Comparison of ENCODE assay signal across 28 cellular contexts in the genomic region with DNA sequence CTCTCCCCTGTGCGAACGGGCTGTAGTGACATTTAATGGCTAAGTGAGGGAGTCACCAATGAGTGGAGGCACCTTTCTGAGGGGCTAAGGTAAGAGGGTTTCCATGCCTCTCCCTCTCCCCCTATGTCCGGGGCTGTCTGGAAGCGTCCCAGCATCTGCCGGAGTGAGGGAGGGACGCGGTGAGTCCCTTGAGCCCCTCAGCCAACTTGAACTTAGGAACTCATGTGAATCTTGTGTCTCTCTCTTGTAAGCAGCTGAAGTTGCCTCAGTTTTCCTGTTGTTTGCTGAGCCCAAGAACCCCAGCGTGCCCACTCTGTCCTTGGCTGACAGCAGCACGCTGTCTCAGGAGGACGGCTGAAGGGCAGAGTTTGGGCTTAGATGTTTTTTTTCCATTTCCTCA.
"Had no signal": no experiment of that assay in that cellular context is flagged by ENCODE, and none has a peak within 500 bp of the region (broad histone marks: within the 10 kb centered on the region; RNA-seq: fewer than 3 reads in every experiment).

No MANE protein-coding gene starts in this region.

- H3K4me3 Mint-ChIP-seq: activated CD4-positive, alpha-beta T cell treated with anti-CD3 and anti-CD28 coated beads for 36 hours; activated CD8-positive, alpha-beta memory T cell treated with anti-CD3 and anti-CD28 coated beads, Interleukin-2, amount 10 ng/mL, durations not matched to agents 7 days and 5 days; activated CD8-positive, alpha-beta T cell treated with anti-CD3 and anti-CD28 coated beads, Interleukin-2, amount 10 ng/mL, durations not matched to agents 7 days and 5 days; activated naive CD4-positive, alpha-beta T cell treated with anti-CD3 and anti-CD28 coated beads, Interleukin-2, amount 50 U/mL, for 24 hours; activated naive CD8-positive, alpha-beta T cell treated with anti-CD3 and anti-CD28 coated beads, Interleukin-2, amount 50 U/mL, for 24 hours; mesothelial cell of epicardium; stimulated activated memory B cell treated with anti-CD40 and anti-IgM and Interleukin-4, amounts not matched to agents 10 μg/mL and 1 μg/mL and 100 μg/mL, for 72 hours; stimulated activated naive CD8-positive, alpha-beta T cell treated with anti-CD3 and anti-CD28 coated beads, Interleukin-15, amount 100 ng/mL, for 72 hours; T-cell had no signal

- DNase-seq: activated CD4-positive, alpha-beta T cell treated with anti-CD3 and anti-CD28 coated beads for 36 hours; activated CD4-positive, CD25-positive, alpha-beta regulatory T cell; activated CD8-positive, alpha-beta memory T cell treated with anti-CD3 and anti-CD28 coated beads, Interleukin-2, amount 10 ng/mL, durations not matched to agents 7 days and 5 days; activated CD8-positive, alpha-beta T cell treated with anti-CD3 and anti-CD28 coated beads, Interleukin-2, amount 10 ng/mL, durations not matched to agents 7 days and 5 days; activated naive CD8-positive, alpha-beta T cell treated with anti-CD3 and anti-CD28 coated beads, Interleukin-2, amount 50 U/mL, for 24 hours; activated T-cell treated with anti-CD3 and anti-CD28 coated beads, Interleukin-2, amount 50 U/mL, for 48 hours; amygdala; effector CD8-positive, alpha-beta T cell; left ventricle myocardium superior; retina; small intestine; stimulated activated CD4-positive, alpha-beta T cell treated with anti-CD3 and anti-CD28 coated beads, Interleukin-1b, Interleukin-23, amount 100 ng/mL, for 48 hours; stimulated activated CD4-positive, alpha-beta T cell treated with anti-CD3 and anti-CD28 coated beads, Interleukin-4, amount 100 ng/mL, for 4 hours; stimulated activated CD8-positive, alpha-beta memory T cell treated with anti-CD3 and anti-CD28 coated beads, Interleukin-4, amount 100 ng/mL, for 48 hours; stimulated activated naive CD8-positive, alpha-beta T cell treated with anti-CD3 and anti-CD28 coated beads, Interleukin-15, amount 100 ng/mL, for 72 hours; substantia nigra; T-cell had no signal

- H3K36me3 ChIP-seq: neutrophil, prostate gland had no signal

- H3K4me3 ChIP-seq: gastroesophageal sphincter, hepatocyte, prostate gland, upper lobe of left lung had no signal

- H3K4me2 ChIP-seq: hepatocyte had no signal

- H3K27ac ChIP-seq: gastroesophageal sphincter, hepatocyte, neutrophil, prostate gland, upper lobe of left lung had no signal

- H3K27me3 ChIP-seq: gastroesophageal sphincter, hepatocyte, upper lobe of left lung had no signal

- H3K4me1 Mint-ChIP-seq: activated CD4-positive, alpha-beta T cell treated with anti-CD3 and anti-CD28 coated beads for 36 hours; activated CD8-positive, alpha-beta memory T cell treated with anti-CD3 and anti-CD28 coated beads, Interleukin-2, amount 10 ng/mL, durations not matched to agents 7 days and 5 days; activated naive CD4-positive, alpha-beta T cell treated with anti-CD3 and anti-CD28 coated beads, Interleukin-2, amount 50 U/mL, for 24 hours; activated naive CD8-positive, alpha-beta T cell treated with anti-CD3 and anti-CD28 coated beads, Interleukin-2, amount 50 U/mL, for 24 hours; mesothelial cell of epicardium; stimulated activated naive CD8-positive, alpha-beta T cell treated with anti-CD3 and anti-CD28 coated beads, Interleukin-15, amount 100 ng/mL, for 72 hours; T-cell had no signal

- ATAC-seq: activated CD4-positive, alpha-beta T cell treated with anti-CD3 and anti-CD28 coated beads for 36 hours; activated CD8-positive, alpha-beta memory T cell treated with anti-CD3 and anti-CD28 coated beads, Interleukin-2, amount 10 ng/mL, durations not matched to agents 7 days and 5 days; activated CD8-positive, alpha-beta T cell treated with anti-CD3 and anti-CD28 coated beads, Interleukin-2, amount 10 ng/mL, durations not matched to agents 7 days and 5 days; activated naive CD8-positive, alpha-beta T cell treated with anti-CD3 and anti-CD28 coated beads, Interleukin-2, amount 50 U/mL, for 24 hours; gastroesophageal sphincter; left ventricle myocardium superior; sciatic nerve; stimulated activated memory B cell treated with anti-CD40 and anti-IgM and Interleukin-4, amounts not matched to agents 10 μg/mL and 1 μg/mL and 100 μg/mL, for 72 hours; stimulated activated naive CD8-positive, alpha-beta T cell treated with anti-CD3 and anti-CD28 coated beads, Interleukin-15, amount 100 ng/mL, for 72 hours; T-cell had no signal

- H3K9me3 Mint-ChIP-seq: activated naive CD4-positive, alpha-beta T cell treated with anti-CD3 and anti-CD28 coated beads, Interleukin-2, amount 50 U/mL, for 24 hours; activated naive CD8-positive, alpha-beta T cell treated with anti-CD3 and anti-CD28 coated beads, Interleukin-2, amount 50 U/mL, for 24 hours; activated T-helper 2 cell treated with anti-CD3 and anti-CD28 coated beads, Interferon-gamma antibody, Interleukin-2, Interleukin-4, amounts not matched to agents 10 μg/mL and 5 μg/mL and 100 μg/mL, durations not matched to agents 14 hours and 24 hours and 36 hours; mesothelial cell of epicardium; stimulated activated naive CD8-positive, alpha-beta T cell treated with anti-CD3 and anti-CD28 coated beads, Interleukin-15, amount 100 ng/mL, for 72 hours; T-cell had no signal

- H3K4me1 ChIP-seq: prostate gland, upper lobe of left lung had no signal

- H3K27ac Mint-ChIP-seq: activated CD4-positive, alpha-beta T cell treated with anti-CD3 and anti-CD28 coated beads for 36 hours; activated CD8-positive, alpha-beta memory T cell treated with anti-CD3 and anti-CD28 coated beads, Interleukin-2, amount 10 ng/mL, durations not matched to agents 7 days and 5 days; activated CD8-positive, alpha-beta T cell treated with anti-CD3 and anti-CD28 coated beads, Interleukin-2, amount 10 ng/mL, durations not matched to agents 7 days and 5 days; activated naive CD4-positive, alpha-beta T cell treated with anti-CD3 and anti-CD28 coated beads, Interleukin-2, amount 50 U/mL, for 24 hours; activated naive CD8-positive, alpha-beta T cell treated with anti-CD3 and anti-CD28 coated beads, Interleukin-2, amount 50 U/mL, for 24 hours; activated T-helper 2 cell treated with anti-CD3 and anti-CD28 coated beads, Interferon-gamma antibody, Interleukin-2, Interleukin-4, amounts not matched to agents 10 μg/mL and 5 μg/mL and 100 μg/mL, durations not matched to agents 14 hours and 24 hours and 36 hours; mesothelial cell of epicardium; naive B cell; stimulated activated memory B cell treated with anti-CD40 and anti-IgM and Interleukin-4, amounts not matched to agents 10 μg/mL and 1 μg/mL and 100 μg/mL, for 72 hours; T-cell had no signal

- H3K27me3 Mint-ChIP-seq: activated CD4-positive, alpha-beta T cell treated with anti-CD3 and anti-CD28 coated beads for 36 hours; activated CD8-positive, alpha-beta memory T cell treated with anti-CD3 and anti-CD28 coated beads, Interleukin-2, amount 10 ng/mL, durations not matched to agents 7 days and 5 days; activated naive CD4-positive, alpha-beta T cell treated with anti-CD3 and anti-CD28 coated beads, Interleukin-2, amount 50 U/mL, for 24 hours; activated naive CD8-positive, alpha-beta T cell treated with anti-CD3 and anti-CD28 coated beads, Interleukin-2, amount 50 U/mL, for 24 hours; stimulated activated naive CD8-positive, alpha-beta T cell treated with anti-CD3 and anti-CD28 coated beads, Interleukin-15, amount 100 ng/mL, for 72 hours; T-cell had no signal

- H2AFZ ChIP-seq: hepatocyte had no signal

- H3K79me2 ChIP-seq: hepatocyte had no signal

- H3K9me3 ChIP-seq: gastroesophageal sphincter, neutrophil, prostate gland, upper lobe of left lung had no signal

- H3K36me3 Mint-ChIP-seq: activated CD8-positive, alpha-beta memory T cell treated with anti-CD3 and anti-CD28 coated beads, Interleukin-2, amount 10 ng/mL, durations not matched to agents 7 days and 5 days had no signal
